Comparison of ENCODE assay signal across 36 cellular contexts in the genomic region with DNA sequence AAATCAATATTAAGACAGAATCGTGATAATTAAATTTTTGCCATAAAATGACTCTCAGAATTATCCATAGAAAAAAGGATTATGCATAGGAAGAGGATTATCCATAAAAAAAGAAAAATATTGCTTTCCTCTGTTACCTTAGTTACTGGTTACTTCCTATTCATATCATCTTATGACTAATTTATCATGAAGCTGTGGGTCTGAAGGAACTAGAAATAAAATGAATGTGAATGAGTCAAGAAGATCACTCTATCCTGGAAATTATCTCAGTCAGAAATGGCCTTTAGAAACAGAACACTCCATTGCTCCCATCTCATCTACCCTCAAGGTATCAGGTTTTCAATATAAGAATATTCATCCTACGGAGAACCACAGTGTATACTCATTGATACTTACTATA. TPM values are rescaled to one million over a fixed set of nuclear protein-coding genes. Genes with fewer than 3 reads are reported as not detected.
A peak's percentile ranks its signal among the peaks of the same experiment; 100 is the strongest.
DNase-seq lines count a peak whose midpoint lies in the region; ATAC-seq, FAIRE-seq and TF ChIP-seq lines count a peak whose summit lies in the region.
"Had no signal": no experiment of that assay in that cellular context is flagged by ENCODE, and none has a peak within 500 bp of the region (broad histone marks: within the 10 kb centered on the region; RNA-seq: fewer than 3 reads in every experiment).

No MANE protein-coding gene starts in this region.

- WGBS in mammary epithelial cell (ENCODE audit: low coverage, missing lambda C conversion rate): 57% methylated on average over 2 of the region's 2 CpGs
- 82% methylated on average over 2 of the region's 2 CpGs for WGBS in smooth muscle cell (ENCODE audit: low lambda C conversion rate)

- H4K20me1 ChIP-seq in mammary epithelial cell (ENCODE audit: insufficient read depth, low read length) (no peaks in the 10 kb centered on the region), fibroblast of lung (ENCODE audit: control insufficient read depth, extremely low read depth, insufficient read depth, low read length) (no peaks in the 10 kb centered on the region), smooth muscle cell (ENCODE audit: low read depth) (no peaks in the 10 kb centered on the region)

- no TSS peak for BruUV-seq in mammary epithelial cell (replicated peaks; lab: Mats Ljungman, UMichigan)

- H3K27ac Mint-ChIP-seq in T-helper 17 cell: peak overlapping the region; percentile 16
- H3K27ac Mint-ChIP-seq: activated CD8-positive, alpha-beta T cell treated with anti-CD3 and anti-CD28 coated beads, Interleukin-2, amount 10 ng/mL, durations not matched to agents 7 days and 5 days; activated naive CD4-positive, alpha-beta T cell treated with anti-CD3 and anti-CD28 coated beads, Interleukin-2, amount 50 U/mL, for 72 hours; immature natural killer cell had no signal

- DNase-seq in mammary epithelial cell: no peak
- DNase-seq in breast epithelium (ENCODE audit: low spot score in 2 of 2): no peak
- DNase-seq in T-helper 17 cell: no peak
- peak in 1 of 2 donors; percentile 40 for DNase-seq in fibroblast of lung (ENCODE audit: low read depth in 2 of 2)
- DNase-seq in smooth muscle cell (lab: John Stamatoyannopoulos, UW; ENCODE audit: unreplicated experiment): no peak
- no peak for DNase-seq in kidney
- DNase-seq: 8988T; activated CD4-positive, alpha-beta T cell treated with anti-CD3 and anti-CD28 coated beads for 4 hours; activated CD8-positive, alpha-beta T cell treated with anti-CD3 and anti-CD28 coated beads, Interleukin-2, amount 10 ng/mL, durations not matched to agents 7 days and 5 days; anterior cingulate cortex; esophagus squamous epithelium; H7; hypothalamus; immature natural killer cell; left lung; mesendoderm; MV-4-11; NCI-H1436; NCI-H2081 treated with DMSO at 0.1 percent for 48 hours; NCI-H2227 treated with DMSO at 0.1 percent for 48 hours; NCI-H69; pancreas; SHP77 treated with DMSO at 0.1 percent for 48 hours; spleen; stimulated activated CD4-positive, alpha-beta T cell treated with anti-CD3 and anti-CD28 coated beads, Interleukin-2, amount 100 ng/mL, for 48 hours; stomach; thyroid gland; uterus had no signal

- H3K9me3 ChIP-seq in mammary epithelial cell (replicated peaks; ENCODE audit: insufficient read depth, low read length) (no peaks in the 10 kb centered on the region), breast epithelium (no peaks in the 10 kb centered on the region), T-helper 17 cell (ENCODE audit: control insufficient read depth, low read length, poor library complexity, severe bottlenecking) (no peaks in the 10 kb centered on the region), fibroblast of lung (ENCODE audit: control insufficient read depth, insufficient read depth, low read depth, low read length) (no peaks in the 10 kb centered on the region), smooth muscle cell (replicated peaks; ENCODE audit: low read depth) (no peaks in the 10 kb centered on the region), kidney (ENCODE audit: control insufficient read depth in 1 of 2, low read length in 2 of 2) (no peaks in the 10 kb centered on the region)
- H3K9me3 ChIP-seq: esophagus squamous epithelium, pancreas, spleen, stomach, thyroid gland, uterus had no signal

- no peaks in the 10 kb centered on the region for H3F3A ChIP-seq in smooth muscle cell (ENCODE audit: low read depth)

- H3K27me3 Mint-ChIP-seq in T-helper 17 cell: no peaks in the 10 kb centered on the region

- TF ChIP-seq CTCF in mammary epithelial cell (conservative IDR thresholded peaks at IDR 0.05 in 1 of 2, IDR thresholded peaks at IDR 0.05 in 1 of 2; ENCODE audit: extremely low read depth in 1 of 2, insufficient read depth in 1 of 2, low read depth in 1 of 2, low read length in 2 of 2): no peak
- no peak for TF ChIP-seq CTCF in breast epithelium (IDR thresholded peaks at IDR 0.05)
- no peak for TF ChIP-seq CTCF in fibroblast of lung (conservative IDR thresholded peaks at IDR 0.05 in 1 of 2, IDR thresholded peaks at IDR 0.05 in 1 of 2; ENCODE audit: low read depth in 1 of 2, low read length in 2 of 2)
- no peak for TF ChIP-seq CTCF in smooth muscle cell (IDR thresholded peaks at IDR 0.05; ENCODE audit: borderline replicate concordance, insufficient read depth, poor library complexity, severe bottlenecking)
- no peak for TF ChIP-seq CTCF in kidney (IDR thresholded peaks at IDR 0.05; ENCODE audit: borderline replicate concordance, extremely low read depth, insufficient read depth)

- no peak overlapping the region for H3K4me3 Mint-ChIP-seq in T-helper 17 cell
- H3K4me3 Mint-ChIP-seq: activated CD8-positive, alpha-beta T cell treated with anti-CD3 and anti-CD28 coated beads, Interleukin-2, amount 10 ng/mL, durations not matched to agents 7 days and 5 days; immature natural killer cell had no signal

- H3K27ac ChIP-seq in mammary epithelial cell (ENCODE audit: insufficient read depth, low read depth, low read length) (peak overlapping the region; percentile 24), breast epithelium (no peak overlapping the region), fibroblast of lung (ENCODE audit: insufficient read depth, low read length) (peak overlapping the region; percentile 16), smooth muscle cell (ENCODE audit: low read depth) (peak overlapping the region; percentile 90), kidney (ENCODE audit: low read depth in 2 of 2, low read length in 2 of 2) (no peak overlapping the region)
- H3K27ac ChIP-seq: cardiac muscle cell, esophagus squamous epithelium, left lung, pancreas, PC-9, spleen, stomach, thyroid gland, uterus, VCaP had no signal

- H3K4me1 ChIP-seq in mammary epithelial cell (ENCODE audit: insufficient read depth, low read length): no peaks in the 10 kb centered on the region
- no peaks in the 10 kb centered on the region for H3K4me1 ChIP-seq in breast epithelium
- H3K4me1 ChIP-seq in fibroblast of lung (ENCODE audit: control insufficient read depth, extremely low read depth, insufficient read depth, low read length): peaks cover 2% of the 10 kb centered on the region
- no peaks in the 10 kb centered on the region for H3K4me1 ChIP-seq in smooth muscle cell (ENCODE audit: low read depth)
- H3K4me1 ChIP-seq in kidney (ENCODE audit: control insufficient read depth in 1 of 2, insufficient read depth in 1 of 2, low read depth in 1 of 2, low read length in 2 of 2): no peaks in the 10 kb centered on the region
- H3K4me1 ChIP-seq: esophagus squamous epithelium, left lung, pancreas, spleen, stomach, thyroid gland, uterus had no signal

- H3K9ac ChIP-seq in mammary epithelial cell (ENCODE audit: insufficient read depth, low read length) (no peak overlapping the region), fibroblast of lung (ENCODE audit: insufficient read depth, low read length) (no peak overlapping the region), smooth muscle cell (ENCODE audit: low read depth) (peak overlapping the region; percentile 79), kidney (ENCODE audit: low read length in 2 of 2) (no peak overlapping the region)

- CTCF ChIA-PET in mammary epithelial cell (lab: Charles Lee; ENCODE audit: low non-redundant PET): no interaction called here

- H3K27me3 ChIP-seq in mammary epithelial cell (ENCODE audit: insufficient read depth, low read length): no peaks in the 10 kb centered on the region
- no peaks in the 10 kb centered on the region for H3K27me3 ChIP-seq in breast epithelium
- no peaks in the 10 kb centered on the region for H3K27me3 ChIP-seq in fibroblast of lung (ENCODE audit: control insufficient read depth, insufficient read depth, low read length)
- no peaks in the 10 kb centered on the region for H3K27me3 ChIP-seq in smooth muscle cell (ENCODE audit: low read depth)
- H3K27me3 ChIP-seq: cardiac muscle cell, esophagus squamous epithelium, left lung, pancreas, spleen, stomach, thyroid gland, uterus had no signal

- H3K79me2 ChIP-seq in mammary epithelial cell (ENCODE audit: insufficient read depth, low read length): no peaks in the 10 kb centered on the region
- no peaks in the 10 kb centered on the region for H3K79me2 ChIP-seq in fibroblast of lung (ENCODE audit: control insufficient read depth, insufficient read depth, low read length)
- no peaks in the 10 kb centered on the region for H3K79me2 ChIP-seq in smooth muscle cell (ENCODE audit: low read depth)

- in situ Hi-C loops in mammary epithelial cell (cut with MboI; ENCODE audit: low sequenced_read_pairs in 2 of 2): no loop called here

- intact Hi-C loops in mammary epithelial cell (cut with micrococcal nuclease): no loop called here
- intact Hi-C loops in breast epithelium (cut with DNase I; ENCODE audit: low total_unique reads): no loop called here
- intact Hi-C loops in kidney (cut with DNase I): no loop called here

- ATAC-seq in T-helper 17 cell: no peak
- ATAC-seq in GM18867 (IDR thresholded peaks at IDR 0.05; ENCODE audit: unreplicated experiment): no peak
- ATAC-seq in HG02571 (IDR thresholded peaks at IDR 0.05; ENCODE audit: unreplicated experiment): no peak
- ATAC-seq: activated CD8-positive, alpha-beta T cell treated with anti-CD3 and anti-CD28 coated beads, Interleukin-2, amount 10 ng/mL, durations not matched to agents 7 days and 5 days; activated naive CD4-positive, alpha-beta T cell treated with anti-CD3 and anti-CD28 coated beads, Interleukin-2, amount 50 U/mL, for 72 hours; left lung; pancreas had no signal

- H3K4me3 ChIP-seq in mammary epithelial cell (replicated peaks in 1 of 3; ENCODE audit: insufficient read depth in 1 of 3, low read depth in 2 of 3, low read length in 3 of 3): no peak overlapping the region
- no peak overlapping the region for H3K4me3 ChIP-seq in breast epithelium
- H3K4me3 ChIP-seq in fibroblast of lung (replicated peaks in 1 of 4; ENCODE audit: control extremely low read depth in 1 of 4, insufficient read depth in 1 of 4, low read depth in 3 of 4, low read length in 4 of 4): no peak overlapping the region
- no peak overlapping the region for H3K4me3 ChIP-seq in smooth muscle cell
- no peak overlapping the region for H3K4me3 ChIP-seq in kidney (ENCODE audit: low read length in 2 of 2)
- H3K4me3 ChIP-seq: cardiac muscle cell, esophagus squamous epithelium, left lung, pancreas, PC-9, spleen, stomach, thyroid gland, uterus had no signal

- H3K4me2 ChIP-seq in mammary epithelial cell (ENCODE audit: insufficient read depth, low read depth, low read length) (peak overlapping the region; percentile 14), fibroblast of lung (ENCODE audit: extremely low read depth, insufficient read depth, low read length) (no peak overlapping the region), smooth muscle cell (peak overlapping the region; percentile 35)
- H3K4me2 ChIP-seq: PC-9 had no signal

- no peak overlapping the region for H2AFZ ChIP-seq in mammary epithelial cell (ENCODE audit: low read depth, low read length)
- H2AFZ ChIP-seq in fibroblast of lung (ENCODE audit: low read length): no peak overlapping the region
- H2AFZ ChIP-seq in smooth muscle cell (ENCODE audit: low read depth): no peak overlapping the region
- H2AFZ ChIP-seq: PC-9 had no signal

- no peaks in the 10 kb centered on the region for H3K36me3 ChIP-seq in mammary epithelial cell (ENCODE audit: insufficient read depth, low read length)
- H3K36me3 ChIP-seq in breast epithelium: no peaks in the 10 kb centered on the region
- no peaks in the 10 kb centered on the region for H3K36me3 ChIP-seq in fibroblast of lung (ENCODE audit: control insufficient read depth, insufficient read depth, low read length)
- no peaks in the 10 kb centered on the region for H3K36me3 ChIP-seq in smooth muscle cell (ENCODE audit: low read depth)
- H3K36me3 ChIP-seq in kidney (ENCODE audit: control insufficient read depth in 1 of 2, insufficient read depth in 2 of 2, low read length in 2 of 2): no peaks in the 10 kb centered on the region
- H3K36me3 ChIP-seq: cardiac muscle cell, esophagus squamous epithelium, left lung, pancreas, spleen, stomach, thyroid gland, uterus had no signal

- TF ChIP-seq POLR2A in breast epithelium (IDR thresholded peaks at IDR 0.05): no peak

- no peak for FAIRE-seq in kidney (lab: Jason Lieb, UNC)
- FAIRE-seq: GM18507, GM19239 had no signal

- no peaks in the 10 kb centered on the region for H3K4me1 Mint-ChIP-seq in T-helper 17 cell
- H3K4me1 Mint-ChIP-seq: immature natural killer cell had no signal

- dilution Hi-C loops in mammary epithelial cell (cut with HindIII; ENCODE audit: low sequenced_read_pairs): no loop called here

- no peaks in the 10 kb centered on the region for H3K36me3 Mint-ChIP-seq in T-helper 17 cell (ENCODE audit: low read depth)
- H3K36me3 Mint-ChIP-seq: activated naive CD4-positive, alpha-beta T cell treated with anti-CD3 and anti-CD28 coated beads, Interleukin-2, amount 50 U/mL, for 72 hours; immature natural killer cell had no signal

RNA-seq across cellular contexts. Expression of a gene that starts 19.4 kb away (rescaled TPM):
- total RNA-seq in mammary epithelial cell (1 to 10 TPM; 5.3 to 9.0 TPM), breast epithelium (1 to 10 TPM in 2 of 3 donors, under 1 TPM in 1; 0.96 to 5.9 (median 5.2) TPM), T-helper 17 cell (under 1 TPM; 0.05 to 0.30 TPM), fibroblast of lung (3.3 and 4.5 TPM in 2 replicates), smooth muscle cell (4.4 and 6.9 TPM in 2 replicates), kidney (12.1 TPM)
- polyA plus RNA-seq in mammary epithelial cell (1.8 TPM), fibroblast of lung (4.2 and 6.5 TPM in 2 replicates), smooth muscle cell (0.98 and 2.1 TPM in 2 replicates), kidney (ENCODE audit: insufficient read depth, low read depth, low replicate concordance) (4.7 TPM)
- polyA minus RNA-seq in mammary epithelial cell (1.0 TPM), fibroblast of lung (ENCODE audit: low replicate concordance) (1.8 and 2.9 TPM in 2 replicates)
- 2.9 and 4.9 TPM in 2 replicates for polyA plus RNA-seq in fibroblast of lung (2012)
- total RNA-seq: activated CD8-positive, alpha-beta T cell treated with anti-CD3 and anti-CD28 coated beads, Interleukin-2, amount 10 ng/mL, durations not matched to agents 7 days and 5 days had no signal
- polyA plus RNA-seq: immature natural killer cell had no signal

Comparison
In these comparisons a context has a peak if more than half of its experiments do, and no peak if none do; other contexts are left out.
1. H3K27ac ChIP-seq: peak in mammary epithelial cell (single experiment), fibroblast of lung (single experiment) and smooth muscle cell (single experiment); none in breast epithelium (0 of 2) and kidney (0 of 2).